ENCODE assay signal across 1 cellular context in the genomic region with DNA sequence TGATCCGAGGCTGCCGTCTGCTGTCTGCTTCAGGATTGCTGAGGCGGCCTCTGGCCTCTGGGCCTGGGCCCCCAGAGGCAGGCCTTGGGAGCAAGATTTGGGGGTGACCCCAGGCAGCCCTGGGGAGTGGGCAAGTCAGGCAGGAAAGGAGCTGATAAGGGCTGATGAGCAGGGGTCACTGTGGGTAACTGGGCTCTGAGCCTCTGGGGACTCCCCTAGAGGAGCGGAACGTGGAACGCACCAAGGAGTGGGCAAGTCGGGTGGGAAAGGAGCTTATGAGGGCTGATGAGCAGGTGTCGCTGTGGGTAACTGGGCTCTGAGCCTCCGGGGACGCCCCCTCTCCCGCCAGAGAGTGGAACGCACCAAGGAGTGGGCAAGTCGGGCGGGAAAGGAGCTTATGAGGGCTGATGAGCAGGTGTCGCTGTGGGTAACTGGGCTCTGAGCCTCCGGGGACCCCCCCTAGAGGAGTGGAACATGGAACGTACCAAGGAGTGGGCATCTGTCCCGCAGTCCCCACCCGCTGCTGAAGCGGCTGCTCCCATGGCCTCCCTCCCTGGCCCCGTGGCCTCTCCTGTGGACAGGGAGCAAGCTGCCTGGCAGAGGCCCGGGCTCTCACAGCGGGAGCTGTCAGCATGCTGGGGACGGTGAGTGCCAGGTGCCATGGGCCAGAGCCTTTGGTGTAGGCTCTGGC.
TF ChIP-seq lines count a peak whose summit lies in the region.

No MANE protein-coding gene starts in this region.

TF ChIP-seq in K562, 482 proteins besides CTCF, POLR2A, EP300 and RAD21:
- TF ChIP-seq, protein P1, sequence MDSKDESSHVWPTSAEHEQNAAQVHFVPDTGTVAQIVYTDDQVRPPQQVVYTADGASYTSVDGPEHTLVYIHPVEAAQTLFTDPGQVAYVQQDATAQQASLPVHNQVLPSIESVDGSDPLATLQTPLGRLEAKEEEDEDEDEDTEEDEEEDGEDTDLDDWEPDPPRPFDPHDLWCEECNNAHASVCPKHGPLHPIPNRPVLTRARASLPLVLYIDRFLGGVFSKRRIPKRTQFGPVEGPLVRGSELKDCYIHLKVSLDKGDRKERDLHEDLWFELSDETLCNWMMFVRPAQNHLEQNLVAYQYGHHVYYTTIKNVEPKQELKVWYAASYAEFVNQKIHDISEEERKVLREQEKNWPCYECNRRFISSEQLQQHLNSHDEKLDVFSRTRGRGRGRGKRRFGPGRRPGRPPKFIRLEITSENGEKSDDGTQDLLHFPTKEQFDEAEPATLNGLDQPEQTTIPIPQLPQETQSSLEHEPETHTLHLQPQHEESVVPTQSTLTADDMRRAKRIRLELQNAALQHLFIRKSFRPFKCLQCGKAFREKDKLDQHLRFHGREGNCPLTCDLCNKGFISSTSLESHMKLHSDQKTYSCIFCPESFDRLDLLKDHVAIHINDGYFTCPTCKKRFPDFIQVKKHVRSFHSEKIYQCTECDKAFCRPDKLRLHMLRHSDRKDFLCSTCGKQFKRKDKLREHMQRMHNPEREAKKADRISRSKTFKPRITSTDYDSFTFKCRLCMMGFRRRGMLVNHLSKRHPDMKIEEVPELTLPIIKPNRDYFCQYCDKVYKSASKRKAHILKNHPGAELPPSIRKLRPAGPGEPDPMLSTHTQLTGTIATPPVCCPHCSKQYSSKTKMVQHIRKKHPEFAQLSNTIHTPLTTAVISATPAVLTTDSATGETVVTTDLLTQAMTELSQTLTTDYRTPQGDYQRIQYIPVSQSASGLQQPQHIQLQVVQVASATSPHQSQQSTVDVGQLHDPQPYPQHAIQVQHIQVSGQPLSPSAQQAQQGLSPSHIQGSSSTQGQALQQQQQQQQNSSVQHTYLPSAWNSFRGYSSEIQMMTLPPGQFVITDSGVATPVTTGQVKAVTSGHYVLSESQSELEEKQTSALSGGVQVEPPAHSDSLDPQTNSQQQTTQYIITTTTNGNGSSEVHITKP (IDR thresholded peaks at IDR 0.05; ENCODE audit: partially characterized antibody), result peak; percentile 25
TF ChIP-seq in K562: peak in this region for 1; not testable (repeated sequence) for 481.
